In the genomic region with DNA sequence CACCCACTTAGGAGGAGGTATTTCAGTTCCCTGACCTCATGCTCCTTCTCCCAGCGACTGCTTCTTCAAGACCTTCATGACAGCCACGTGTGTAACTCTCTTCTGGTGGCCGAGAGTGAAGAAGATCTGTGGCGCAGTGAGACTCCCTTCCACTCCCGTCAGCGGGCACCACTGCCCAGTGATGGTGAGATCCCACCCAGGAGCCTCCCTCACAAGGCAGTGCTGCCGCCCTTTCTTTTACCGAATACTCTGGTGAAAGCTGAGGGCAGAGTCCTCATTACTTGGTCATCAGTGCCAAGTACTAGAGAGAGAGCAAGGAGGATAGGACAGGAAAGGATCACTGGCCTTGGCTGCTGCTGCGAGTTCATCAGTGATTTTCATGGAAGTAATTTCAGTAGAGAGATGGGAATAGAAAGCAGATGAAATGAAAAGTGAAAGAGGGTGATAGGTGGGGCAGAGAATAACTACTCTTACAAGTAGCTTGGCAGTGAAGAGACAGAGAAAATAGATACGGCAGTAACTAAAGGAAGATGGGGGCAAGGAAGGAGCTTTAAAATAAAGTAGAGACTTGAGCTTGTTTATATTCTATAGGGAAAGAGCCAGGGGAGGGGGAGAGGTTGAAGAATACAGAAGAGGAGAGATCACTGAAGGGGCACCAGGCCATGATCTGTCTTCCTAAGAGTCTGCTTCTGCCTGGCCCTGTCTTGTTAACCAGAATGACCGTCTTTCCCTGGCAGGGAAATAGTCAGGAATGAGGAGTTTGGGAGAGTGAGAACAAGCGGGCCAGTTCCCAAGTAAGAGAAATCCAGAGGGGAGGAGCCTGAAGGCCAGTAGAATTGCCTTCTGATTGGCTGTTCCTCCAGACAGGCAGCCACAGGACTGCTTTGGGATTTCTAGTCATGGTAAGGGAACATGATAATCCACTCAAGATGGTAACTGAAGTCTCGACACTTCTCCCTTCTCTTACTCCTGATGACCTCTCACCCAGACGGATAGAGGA, we compare ENCODE assay signal across 10 cellular contexts. TPM values are rescaled to one million over a fixed set of nuclear protein-coding genes. Genes with fewer than 3 reads are reported as not detected.
DNase-seq lines count a peak whose midpoint lies in the region; ATAC-seq and TF ChIP-seq lines count a peak whose summit lies in the region.
"Had no signal": no experiment of that assay in that cellular context is flagged by ENCODE, and none has a peak within 500 bp of the region (broad histone marks: within the 10 kb centered on the region; RNA-seq: fewer than 3 reads in every experiment).

No MANE protein-coding gene starts in this region.

- ATAC-seq in body of pancreas, result peak; percentile 61
- ATAC-seq in gastrocnemius medialis, result peak; percentile 63 to 72
- no peak for ATAC-seq in activated CD4-positive, CD25-positive, alpha-beta regulatory T cell treated with anti-CD3 and anti-CD28 coated beads, Interleukin-2, amount 50 U/mL, for 24 hours
- ATAC-seq: activated T-cell treated with anti-CD3 and anti-CD28 coated beads, Interleukin-2, amount 50 U/mL, for 4 hours; Panc1 had no signal

- no peak overlapping the region for H3K4me2 ChIP-seq in GM23248 (ENCODE audit: unreplicated experiment)

- H3K27me3 ChIP-seq in GM23248 (replicated peaks; ENCODE audit: insufficient read depth) (no peaks in the 10 kb centered on the region), body of pancreas (no peaks in the 10 kb centered on the region), gastrocnemius medialis (no peaks in the 10 kb centered on the region), WERI-Rb-1 (ENCODE audit: insufficient read depth, low read depth, severe bottlenecking) (no peaks in the 10 kb centered on the region)

- DNase-seq in GM23248 (peak; percentile 72), body of pancreas (peak in 2 of 4 donors; percentile 8 to 30), iPS-NIHi7 (ENCODE audit: extremely low spot score) (peak; percentile 70), gastrocnemius medialis (peak in 1 of 2 donors; percentile 47), WERI-Rb-1 (no peak), HEK293T (ENCODE audit: extremely low spot score) (no peak), RWPE1 (ENCODE audit: low spot score) (no peak)
- DNase-seq: activated T-cell treated with anti-CD3 and anti-CD28 coated beads, Interleukin-2, amount 50 U/mL, for 4 hours had no signal

- TF ChIP-seq CTCF in body of pancreas (IDR thresholded peaks at IDR 0.05) (no peak), gastrocnemius medialis (IDR thresholded peaks at IDR 0.05 in 4 of 5, conservative IDR thresholded peaks at IDR 0.05 in 1 of 5) (no peak), WERI-Rb-1 (IDR thresholded peaks at IDR 0.05; ENCODE audit: low read depth, low read length) (no peak), RWPE1 (conservative IDR thresholded peaks at IDR 0.05; ENCODE audit: low read depth) (no peak)

- H3K4me3 ChIP-seq in GM23248, result no peak overlapping the region
- H3K4me3 ChIP-seq in body of pancreas, result no peak overlapping the region
- H3K4me3 ChIP-seq in gastrocnemius medialis, result no peak overlapping the region
- no peak overlapping the region for H3K4me3 ChIP-seq in WERI-Rb-1 (ENCODE audit: low read depth, low read length)

- CTCF ChIA-PET in HEK293T (lab: Yijun Ruan, JAX) (no interaction called here), RWPE1 (lab: Yijun Ruan, JAX) (interaction anchor here (0.6 kb wide), 1 partner anchor 206 kb away, joined by 3 read pairs; no protein-coding TSS in a partner anchor)

- H4K20me1 ChIP-seq in GM23248 (ENCODE audit: insufficient read depth), result no peaks in the 10 kb centered on the region

- H3K9me3 ChIP-seq in GM23248 (ENCODE audit: low read depth), result no peaks in the 10 kb centered on the region
- no peaks in the 10 kb centered on the region for H3K9me3 ChIP-seq in body of pancreas
- H3K9me3 ChIP-seq in gastrocnemius medialis, result no peaks in the 10 kb centered on the region
- no peaks in the 10 kb centered on the region for H3K9me3 ChIP-seq in WERI-Rb-1 (ENCODE audit: severe bottlenecking)

- H2AFZ ChIP-seq in GM23248, result no peak overlapping the region

- peak overlapping the region; percentile 9; the same call in 1 of the 2 replicates for H3K9ac ChIP-seq in GM23248

- intact Hi-C loops in body of pancreas (cut with DNase I), result no loop called here
- intact Hi-C loops in gastrocnemius medialis (cut with DNase I; ENCODE audit: low total_unique reads), result no loop called here

- H3K27ac ChIP-seq in GM23248 (peak overlapping the region; percentile 18; the same call in 1 of the 2 replicates), body of pancreas (no peak overlapping the region), gastrocnemius medialis (peak overlapping the region in 2 of 4 donors; percentile 37 to 52), WERI-Rb-1 (no peak overlapping the region), RWPE1 (no peak overlapping the region)

- peaks cover 9% of the 10 kb centered on the region; the same call in 1 of the 2 replicates for H3F3A ChIP-seq in GM23248 (ENCODE audit: insufficient read depth)

- in situ Hi-C loops in GM23248 (cut with MboI), result no loop called here
- in situ Hi-C loops in gastrocnemius medialis (cut with MboI; ENCODE audit: low sequenced_read_pairs in 4 of 4), result no loop called here

- TF ChIP-seq POLR2A in body of pancreas (IDR thresholded peaks at IDR 0.05) (no peak), gastrocnemius medialis (IDR thresholded peaks at IDR 0.05) (no peak)

- H3K79me2 ChIP-seq in GM23248 (ENCODE audit: insufficient read depth), result no peaks in the 10 kb centered on the region

- no peaks in the 10 kb centered on the region for H3K4me1 ChIP-seq in GM23248 (ENCODE audit: insufficient read depth)
- no peaks in the 10 kb centered on the region for H3K4me1 ChIP-seq in body of pancreas
- no peaks in the 10 kb centered on the region for H3K4me1 ChIP-seq in gastrocnemius medialis

- peaks cover 9% of the 10 kb centered on the region; the same call in 1 of the 2 replicates for H3K36me3 ChIP-seq in GM23248 (ENCODE audit: low read depth)
- H3K36me3 ChIP-seq in body of pancreas (replicated peaks in 1 of 2; ENCODE audit: insufficient read depth in 1 of 2, low read depth in 2 of 2), result peaks cover 0 to 36% of the 10 kb centered on the region in 2 donors
- peaks cover 0 to 82% of the 10 kb centered on the region in 2 donors for H3K36me3 ChIP-seq in gastrocnemius medialis
- H3K36me3 ChIP-seq in WERI-Rb-1, result peaks cover 80% of the 10 kb centered on the region

- no peaks in the 10 kb centered on the region for H3K9me2 ChIP-seq in GM23248 (ENCODE audit: insufficient read depth)

- POLR2A ChIA-PET in HEK293T (lab: Yijun Ruan, JAX) (interaction anchor here (1.1 kb wide), 1 partner anchor 26 kb away, joined by 3 read pairs; no protein-coding TSS in a partner anchor), RWPE1 (lab: Yijun Ruan, JAX; ENCODE audit: low non-redundant PET) (no interaction called here)

- 50% methylated on average over 14 of the region's 14 CpGs for WGBS in GM23248 (ENCODE audit: low coverage in 1 of 2, low lambda C conversion rate in 2 of 2, missing lambda C conversion rate in 2 of 2), 2 experiments
- WGBS in body of pancreas, 2 donors, result 78 to 80% methylated on average over 13 to 14 of the region's 14 CpGs

TF ChIP-seq in HEK293T, 16 proteins besides CTCF, POLR2A, EP300 and RAD21:
- TF ChIP-seq ELF4 (IDR thresholded peaks at IDR 0.05), result no peak

RNA-seq across cellular contexts. Expression of gene HYI, which starts 18.3 kb away (rescaled TPM):
- 28.5 and 35.7 TPM in 2 replicates for total RNA-seq in GM23248 (2014; rRNA removed; shearing (Covaris generic))
- 17.4 and 21.0 TPM in 2 replicates for polyA plus RNA-seq in GM23248 (2016; fragmentation: Nextera tagmentation; extraction: Ambion mirVana)
- total RNA-seq in body of pancreas, result 100 to 1,000 TPM; 101 to 157 TPM
- 10 to 100 TPM in 2 of 4 donors, 1 to 10 TPM in 2; 7.4 to 13.4 (median 10.7) TPM for total RNA-seq in gastrocnemius medialis

RNA-seq across cellular contexts. Expression of gene SZT2, which starts 45.7 kb away (rescaled TPM):
- 12.6 and 23.8 TPM in 2 replicates for total RNA-seq in GM23248 (2014; rRNA removed; shearing (Covaris generic))
- polyA plus RNA-seq in GM23248 (2016; fragmentation: Nextera tagmentation; extraction: Ambion mirVana), result 5.6 and 6.4 TPM in 2 replicates
- 10 to 100 TPM; 25.9 to 61.6 TPM for total RNA-seq in body of pancreas
- 10 to 100 TPM; 15.9 to 20.9 (median 17.9) TPM for total RNA-seq in gastrocnemius medialis

RNA-seq across cellular contexts. Expression of gene MED8, which starts 45.8 kb away (rescaled TPM):
- total RNA-seq in GM23248 (2014; rRNA removed; shearing (Covaris generic)), result 51.1 and 53.5 TPM in 2 replicates
- 78.3 and 80.6 TPM in 2 replicates for polyA plus RNA-seq in GM23248 (2016; fragmentation: Nextera tagmentation; extraction: Ambion mirVana)
- total RNA-seq in body of pancreas (10 to 100 TPM; 19.4 to 22.1 TPM), gastrocnemius medialis (10 to 100 TPM; 14.9 to 30.8 (median 23.8) TPM)

Comparison
In these comparisons a context has a peak if more than half of its experiments do, and no peak if none do; other contexts are left out.
1. DNase-seq: peak in GM23248 (single experiment) and iPS-NIHi7 (single experiment); none in WERI-Rb-1 (single experiment), HEK293T (single experiment) and RWPE1 (single experiment).
2. ATAC-seq: peak in body of pancreas (single experiment) and gastrocnemius medialis (2 of 2); none in activated CD4-positive, CD25-positive, alpha-beta regulatory T cell treated with anti-CD3 and anti-CD28 coated beads, Interleukin-2, amount 50 U/mL, for 24 hours (0 of 2).